Comparison of ENCODE assay signal across 8 cellular contexts in the genomic region with DNA sequence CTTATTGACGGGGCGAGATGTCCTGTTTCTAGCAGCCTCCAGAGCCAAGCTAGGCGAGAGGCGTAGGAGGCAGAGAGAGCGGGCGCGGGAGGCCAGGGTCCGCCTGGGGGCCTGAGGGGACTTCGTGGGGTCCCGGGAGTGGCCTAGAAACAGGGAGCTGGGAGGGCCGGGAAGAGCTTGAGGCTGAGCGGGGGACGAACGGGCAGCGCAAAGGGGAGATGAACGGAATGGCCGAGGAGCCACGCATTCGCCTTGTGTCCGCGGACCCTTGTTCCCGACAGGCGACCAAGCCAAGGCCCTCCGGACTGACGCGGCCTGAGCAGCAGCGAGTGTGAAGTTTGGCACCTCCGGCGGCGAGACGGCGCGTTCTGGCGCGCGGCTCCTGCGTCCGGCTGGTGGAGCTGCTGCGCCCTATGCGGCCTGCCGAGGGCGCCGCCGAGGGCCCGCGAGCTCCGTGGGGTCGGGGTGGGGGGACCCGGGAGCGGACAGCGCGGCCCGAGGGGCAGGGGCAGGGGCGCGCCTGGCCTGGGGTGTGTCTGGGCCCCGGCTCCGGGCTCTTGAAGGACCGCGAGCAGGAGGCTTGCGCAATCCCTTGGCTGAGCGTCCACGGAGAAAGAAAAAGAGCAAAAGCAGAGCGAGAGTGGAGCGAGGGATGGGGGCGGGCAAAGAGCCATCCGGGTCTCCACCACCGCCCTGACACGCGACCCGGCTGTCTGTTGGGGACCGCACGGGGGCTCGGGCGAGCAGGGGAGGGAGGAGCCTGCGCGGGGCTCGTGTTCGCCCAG. TPM values are rescaled to one million over a fixed set of nuclear protein-coding genes. Genes with fewer than 3 reads are reported as not detected.
DNase-seq lines count a peak whose midpoint lies in the region; ATAC-seq and TF ChIP-seq lines count a peak whose summit lies in the region.

No MANE protein-coding gene starts in this region.

- no peak overlapping the region for H3K27ac ChIP-seq in foreskin keratinocyte

- H3K36me3 ChIP-seq in HAP-1 (replicated peaks): peaks cover 11% of the 10 kb centered on the region

- peak overlapping the region; percentile 31 for H3K4me3 Mint-ChIP-seq in progenitor cell of endocrine pancreas (ENCODE audit: low read depth)

- no peaks in the 10 kb centered on the region for H3K36me3 Mint-ChIP-seq in progenitor cell of endocrine pancreas (ENCODE audit: insufficient read depth)

- in situ Hi-C loops in ACHN (cut with HindIII; ENCODE audit: low pct_ligation_motif_present, low pct_unique_long_range_greater_than_20kb, low sequenced_read_pairs) (no loop called here), HAP-1 (cut with MboI; ENCODE audit: low sequenced_read_pairs) (no loop called here), GM13976 (cut with MboI; ENCODE audit: low sequenced_read_pairs, unreplicated experiment) (loop anchor here (5.0 kb wide), 1 partner anchor 33 kb away; no protein-coding TSS in a partner anchor)

- no peaks in the 10 kb centered on the region for H3K9me3 ChIP-seq in HAP-1

- ATAC-seq in foreskin keratinocyte: no peak

- H3K27me3 ChIP-seq in HAP-1 (ENCODE audit: low read depth): no peaks in the 10 kb centered on the region
- peaks cover 46% of the 10 kb centered on the region for H3K27me3 ChIP-seq in foreskin keratinocyte

- H3K27ac Mint-ChIP-seq in progenitor cell of endocrine pancreas: no peak overlapping the region

- peak overlapping the region; percentile 46 for H3K4me3 ChIP-seq in HAP-1

- peaks cover 40% of the 10 kb centered on the region for H3K27me3 Mint-ChIP-seq in progenitor cell of endocrine pancreas

- H3K4me1 Mint-ChIP-seq in progenitor cell of endocrine pancreas (ENCODE audit: low read depth): peaks cover 22% of the 10 kb centered on the region

- TF ChIP-seq CTCF in foreskin keratinocyte (conservative IDR thresholded peaks at IDR 0.05) (peak; percentile 42), progenitor cell of endocrine pancreas (IDR thresholded peaks at IDR 0.05; ENCODE audit: unreplicated experiment) (no peak), GM13976 (IDR thresholded peaks at IDR 0.05; ENCODE audit: borderline replicate concordance, control extremely low read depth, extremely low read depth, insufficient read depth, missing control alignments) (no peak)

- DNase-seq in ACHN (peak; percentile 28), HAP-1 (ENCODE audit: low spot score in 2 of 2) (no peak), foreskin keratinocyte (no peak), progenitor cell of endocrine pancreas (ENCODE audit: low spot score, unreplicated experiment) (no peak), GM13976 (ENCODE audit: low spot score) (no peak), NCI-H1092 treated with DMSO at 0.1 percent for 48 hours (lab: John Stamatoyannopoulos, UW) (no peak), NCI-H1694 treated with DMSO at 0.1 percent for 48 hours (lab: John Stamatoyannopoulos, UW) (no peak)
- DNase-seq in activated CD8-positive, alpha-beta memory T cell treated with anti-CD3 and anti-CD28 coated beads, Interleukin-2, amount 50 U/mL, for 4 hours: peak; percentile 31

- H3K4me1 ChIP-seq in HAP-1 (peaks cover 22% of the 10 kb centered on the region), foreskin keratinocyte (peaks cover 10% of the 10 kb centered on the region)

- H3K9me3 Mint-ChIP-seq in progenitor cell of endocrine pancreas (ENCODE audit: low read depth): no peaks in the 10 kb centered on the region

RNA-seq across cellular contexts. Expression of gene CBX4, which starts 1.2 kb away (rescaled TPM):
- total RNA-seq in foreskin keratinocyte: 10.5 and 12.4 TPM in 2 replicates
- polyA plus RNA-seq in foreskin keratinocyte: 7.6 and 7.8 TPM in 2 replicates
- 22.8 and 24.2 TPM in 2 replicates for total RNA-seq in progenitor cell of endocrine pancreas

RNA-seq across cellular contexts. Expression of gene CBX8, which starts 43.5 kb away (rescaled TPM):
- total RNA-seq in foreskin keratinocyte (2.9 and 4.5 TPM in 2 replicates), progenitor cell of endocrine pancreas (21.7 and 23.1 TPM in 2 replicates)
- 4.5 and 4.7 TPM in 2 replicates for polyA plus RNA-seq in foreskin keratinocyte

Comparison
In these comparisons a context has a peak if more than half of its experiments do, and no peak if none do; other contexts are left out.
1. DNase-seq: peak in ACHN (single experiment) and activated CD8-positive, alpha-beta memory T cell treated with anti-CD3 and anti-CD28 coated beads, Interleukin-2, amount 50 U/mL, for 4 hours (single experiment); none in HAP-1 (0 of 2), foreskin keratinocyte (0 of 2), progenitor cell of endocrine pancreas (single experiment), GM13976 (single experiment), NCI-H1092 treated with DMSO at 0.1 percent for 48 hours (single experiment) and NCI-H1694 treated with DMSO at 0.1 percent for 48 hours (single experiment).